In the genomic region with DNA sequence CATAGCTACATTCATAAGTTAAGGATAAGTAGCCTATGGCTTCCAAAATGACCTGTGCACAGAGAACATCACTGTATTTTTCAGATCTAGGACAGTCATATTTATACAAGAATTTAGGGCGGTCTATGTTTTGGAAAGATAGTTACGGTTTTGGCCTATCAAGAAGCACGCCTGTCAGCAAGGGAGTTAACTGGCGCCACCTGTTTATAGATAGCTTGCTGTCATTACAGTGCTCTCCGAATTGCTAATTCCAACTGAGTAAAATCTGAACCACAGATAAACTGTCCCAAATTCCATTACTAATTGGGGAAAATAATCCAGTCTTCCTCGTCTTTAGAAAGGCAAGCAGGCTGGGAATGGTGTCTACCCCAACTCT, we compare ENCODE assay signal across 8 cellular contexts. TPM values are rescaled to one million over a fixed set of nuclear protein-coding genes. Genes with fewer than 3 reads are reported as not detected.
DNase-seq lines count a peak whose midpoint lies in the region; ATAC-seq and TF ChIP-seq lines count a peak whose summit lies in the region.

No MANE protein-coding gene starts in this region.

- DNase-seq in SW480 (ENCODE audit: low spot score) = peak; percentile 6
- DNase-seq in esophagus squamous epithelium (lab: John Stamatoyannopoulos, UW) = no peak
- no peak for DNase-seq in head of caudate nucleus
- DNase-seq in NCI-H1105 treated with DMSO at 0.1 percent for 48 hours (lab: John Stamatoyannopoulos, UW) = no peak

- ATAC-seq in GM18517 (IDR thresholded peaks at IDR 0.05; ENCODE audit: unreplicated experiment) (peak; percentile 36), HG03064 (IDR thresholded peaks at IDR 0.05; ENCODE audit: low read depth, unreplicated experiment) (peak; percentile 29)

- no peak overlapping the region; the same call in 1 of the 2 replicates for H3K27ac ChIP-seq in ACC112 (ENCODE audit: low read depth, low read length)
- peak overlapping the region in 3 of 4 donors; percentile 78 to 86 (median 84) for H3K27ac ChIP-seq in esophagus squamous epithelium
- peak overlapping the region; percentile 75 for H3K27ac ChIP-seq in neutrophil

- peaks cover 3% of the 10 kb centered on the region for H3K4me1 ChIP-seq in ACC112 (ENCODE audit: control insufficient read depth, insufficient read depth, low read length, unreplicated experiment)
- peaks cover 0 to 16% (median 0%) of the 10 kb centered on the region in 3 donors for H3K4me1 ChIP-seq in esophagus squamous epithelium
- peaks cover 0 to 3% of the 10 kb centered on the region in 2 experiments for H3K4me1 ChIP-seq in neutrophil (ENCODE audit: control insufficient read depth in 1 of 2, insufficient read depth in 1 of 2, low read depth in 1 of 2, low read length in 1 of 2)

- H2AFZ ChIP-seq in ACC112 (ENCODE audit: low read length, unreplicated experiment) = peak overlapping the region; percentile 69

- intact Hi-C loops in esophagus squamous epithelium (cut with DNase I) = no loop called here
- intact Hi-C loops in head of caudate nucleus (cut with DNase I) = no loop called here

- H3K36me3 ChIP-seq in ACC112 (ENCODE audit: insufficient read depth, low read length) (no peaks in the 10 kb centered on the region), esophagus squamous epithelium (no peaks in the 10 kb centered on the region), neutrophil (no peaks in the 10 kb centered on the region)

- WGBS in esophagus squamous epithelium, 2 donors = 0 to 44% methylated on average over 3 to 6 of the region's 6 CpGs

- H3K9me3 ChIP-seq in esophagus squamous epithelium (no peaks in the 10 kb centered on the region), neutrophil (no peaks in the 10 kb centered on the region)

- TF ChIP-seq CTCF in esophagus squamous epithelium (IDR thresholded peaks at IDR 0.05) (no peak), neutrophil (IDR thresholded peaks at IDR 0.05) (no peak)

- H3K27me3 ChIP-seq in ACC112 (ENCODE audit: insufficient read depth, low read length) (no peaks in the 10 kb centered on the region), esophagus squamous epithelium (no peaks in the 10 kb centered on the region), neutrophil (no peaks in the 10 kb centered on the region)

- no peak for TF ChIP-seq POLR2A in esophagus squamous epithelium (IDR thresholded peaks at IDR 0.05)

- H3K4me3 ChIP-seq in ACC112 (ENCODE audit: low read depth, low read length) = peak overlapping the region; percentile 83
- peak overlapping the region; percentile 46 to 67 (median 62) for H3K4me3 ChIP-seq in esophagus squamous epithelium
- H3K4me3 ChIP-seq in neutrophil (ENCODE audit: low read depth in 1 of 2, low read length in 1 of 2) = peak overlapping the region; percentile 66 to 71

- H3K79me2 ChIP-seq in ACC112 (ENCODE audit: control insufficient read depth, insufficient read depth, low read length, unreplicated experiment) = peaks cover 8% of the 10 kb centered on the region

RNA-seq across cellular contexts. Expression of gene ABCB7, which starts 0.6 kb away (rescaled TPM):
- total RNA-seq in esophagus squamous epithelium = 10 to 100 TPM; 10.6 to 54.0 (median 31.0) TPM
